22 cellular contexts compared by ENCODE assay signal in the genomic region with DNA sequence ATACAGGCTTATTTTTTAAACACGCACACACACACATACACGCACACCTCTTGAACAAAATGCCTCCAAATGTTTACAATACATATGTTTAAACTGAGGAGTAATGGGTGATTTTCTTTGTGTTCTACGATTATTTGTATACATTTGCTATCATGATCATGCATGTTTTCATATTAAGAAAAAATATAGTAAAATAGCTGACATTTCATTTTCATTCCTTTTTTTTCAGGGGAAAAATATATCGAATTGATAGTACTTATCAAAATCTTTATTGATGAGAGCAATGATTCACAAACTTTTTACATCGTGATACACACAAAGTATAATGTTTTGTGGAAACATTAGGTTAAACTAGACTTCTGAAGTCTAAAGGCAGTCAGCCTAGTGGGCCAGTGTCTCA.
DNase-seq lines count a peak whose midpoint lies in the region; ATAC-seq, FAIRE-seq and TF ChIP-seq lines count a peak whose summit lies in the region.
"Had no signal": no experiment of that assay in that cellular context is flagged by ENCODE, and none has a peak within 500 bp of the region (broad histone marks: within the 10 kb centered on the region; RNA-seq: fewer than 3 reads in every experiment).

No MANE protein-coding gene starts in this region.

- no peaks in the 10 kb centered on the region for H3F3A ChIP-seq in PC-9 (ENCODE audit: insufficient read depth, low read depth)

- no peak for ATAC-seq in HepG2
- no peak for ATAC-seq in right lobe of liver
- ATAC-seq: CD8-positive, alpha-beta T cell had no signal

- no peak overlapping the region for H2AFZ ChIP-seq in HepG2 (ENCODE audit: low read length)
- 0 out of 2 replicates have a peak overlapping the region, but pooled peaks have one; percentile 29 for H2AFZ ChIP-seq in PC-9

- H3K9me3 ChIP-seq in HepG2 (ENCODE audit: low read length) = no peaks in the 10 kb centered on the region
- H3K9me3 ChIP-seq in right lobe of liver = no peaks in the 10 kb centered on the region
- H3K9me3 ChIP-seq in PC-9 (ENCODE audit: insufficient read depth, low read depth) = no peaks in the 10 kb centered on the region
- H3K9me3 ChIP-seq in kidney (ENCODE audit: control insufficient read depth in 1 of 2, low read length in 2 of 2) = no peaks in the 10 kb centered on the region
- H3K9me3 ChIP-seq: BLaER1 treated with 17β-estradiol and CSF1 and Interleukin-3, amounts not matched to agents 10 nM and 100 nM; Caco-2 had no signal

- no peaks in the 10 kb centered on the region for H4K20me1 ChIP-seq in HepG2 (ENCODE audit: insufficient read depth, low read length)
- H4K20me1 ChIP-seq in PC-9 (ENCODE audit: insufficient read depth) = no peaks in the 10 kb centered on the region
- H4K20me1 ChIP-seq: BLaER1 treated with 17β-estradiol and CSF1 and Interleukin-3, amounts not matched to agents 10 nM and 100 nM had no signal

- no peak for TF ChIP-seq RAD21 in HepG2 (CRISPR knock-in tag; IDR thresholded peaks at IDR 0.05)

- H3K9me2 ChIP-seq in PC-9 (ENCODE audit: insufficient read depth) = no peaks in the 10 kb centered on the region

- BruUV-seq in HepG2 (replicated peaks; lab: Mats Ljungman, UMichigan) (no TSS peak), PC-9 (replicated peaks; lab: Mats Ljungman, UMichigan) (no TSS peak)

- CTCF ChIA-PET in HepG2 (lab: Yijun Ruan, JAX; ENCODE audit: low intra/inter-chr PET ratio, low total read pairs) = no interaction called here
- CTCF ChIA-PET in PC-9 (lab: Charles Lee) = no interaction called here

- in situ Hi-C loops in HepG2 (cut with HindIII; ENCODE audit: extremely low pct_ligation_motif_present, low pct_unique_long_range_greater_than_20kb) = no loop called here

- no peak for DNase-seq in HepG2 (ENCODE audit: low spot score)
- DNase-seq in right lobe of liver = no peak
- DNase-seq in PC-9 = no peak
- no peak for DNase-seq in kidney
- no peak for DNase-seq in NCI-H1436 treated with DMSO at 0.1 percent for 48 hours (lab: John Stamatoyannopoulos, UW)
- DNase-seq in AG08396 (ENCODE audit: low spot score) = no peak
- no peak for DNase-seq in NCI-H526 (lab: John Stamatoyannopoulos, UW)
- DNase-seq: ACHN; AML-193; Caco-2; Calu3; CD4-positive, alpha-beta T cell; CD8-positive, alpha-beta T cell; DMS79 treated with DMSO at 0.1 percent for 48 hours; GF-D8 had no signal

- H3K4me2 ChIP-seq in HepG2 (ENCODE audit: low read depth, low read length) (no peak overlapping the region), PC-9 (no peak overlapping the region)
- H3K4me2 ChIP-seq: BLaER1 treated with 17β-estradiol and CSF1 and Interleukin-3, amounts not matched to agents 10 nM and 100 nM had no signal

- no peak overlapping the region for H3K27ac ChIP-seq in HepG2 (ENCODE audit: extremely low read length, insufficient read depth, low read length)
- H3K27ac ChIP-seq in right lobe of liver = no peak overlapping the region
- H3K27ac ChIP-seq in PC-9 = no peak overlapping the region
- no peak overlapping the region for H3K27ac ChIP-seq in kidney (ENCODE audit: low read depth in 2 of 2, low read length in 2 of 2)
- H3K27ac ChIP-seq: 22Rv1; BLaER1 treated with 17β-estradiol and CSF1 and Interleukin-3, amounts not matched to agents 10 nM and 100 nM; C4-2B had no signal

- POLR2A ChIA-PET in HepG2 (lab: Yijun Ruan, JAX) = no interaction called here
- POLR2A ChIA-PET in PC-9 (lab: Charles Lee; ENCODE audit: unreplicated experiment) = no interaction called here

- FAIRE-seq in HepG2 (lab: Jason Lieb, UNC) (no peak), kidney (lab: Jason Lieb, UNC) (peak; percentile 59)
- FAIRE-seq: D721Med, G401.6, GM12891, GM19239 had no signal

- H3K9ac ChIP-seq in HepG2 (ENCODE audit: insufficient read depth, low read depth, low read length) (no peak overlapping the region), kidney (ENCODE audit: low read length in 2 of 2) (no peak overlapping the region)
- H3K9ac ChIP-seq: BLaER1 treated with 17β-estradiol and CSF1 and Interleukin-3, amounts not matched to agents 10 nM and 100 nM had no signal

- TF ChIP-seq CTCF in HepG2 (CRISPR knock-in tag; IDR thresholded peaks at IDR 0.05) (no peak), right lobe of liver (IDR thresholded peaks at IDR 0.05) (no peak), PC-9 (conservative IDR thresholded peaks at IDR 0.05) (no peak), kidney (IDR thresholded peaks at IDR 0.05; ENCODE audit: borderline replicate concordance, extremely low read depth, insufficient read depth) (no peak)

- TF ChIP-seq EP300 in HepG2 (IDR thresholded peaks at IDR 0.05; ENCODE audit: low read depth in 2 of 2, low read length in 2 of 2) (no peak), HepG2 (CRISPR knock-in tag; IDR thresholded peaks at IDR 0.05; ENCODE audit: borderline replicate concordance) (no peak)

- no peaks in the 10 kb centered on the region for H3K4me1 ChIP-seq in HepG2 (ENCODE audit: insufficient read depth, low read length)
- no peaks in the 10 kb centered on the region for H3K4me1 ChIP-seq in right lobe of liver
- no peaks in the 10 kb centered on the region for H3K4me1 ChIP-seq in PC-9 (replicated peaks; ENCODE audit: insufficient read depth)
- no peaks in the 10 kb centered on the region for H3K4me1 ChIP-seq in kidney (ENCODE audit: control insufficient read depth in 1 of 2, insufficient read depth in 1 of 2, low read depth in 1 of 2, low read length in 2 of 2)
- H3K4me1 ChIP-seq: Caco-2 had no signal

- no peaks in the 10 kb centered on the region for H3K27me3 ChIP-seq in HepG2 (ENCODE audit: control insufficient read depth in 1 of 2, insufficient read depth in 2 of 2, low read length in 2 of 2)
- H3K27me3 ChIP-seq in right lobe of liver = no peaks in the 10 kb centered on the region
- no peaks in the 10 kb centered on the region for H3K27me3 ChIP-seq in PC-9 (ENCODE audit: insufficient read depth, low read depth)
- H3K27me3 ChIP-seq: BLaER1 treated with 17β-estradiol and CSF1 and Interleukin-3, amounts not matched to agents 10 nM and 100 nM had no signal

- H3K36me3 ChIP-seq in HepG2 (replicated peaks in 1 of 2; ENCODE audit: control insufficient read depth in 1 of 2, insufficient read depth in 2 of 2, low read length in 2 of 2) = no peaks in the 10 kb centered on the region
- H3K36me3 ChIP-seq in right lobe of liver = no peaks in the 10 kb centered on the region
- H3K36me3 ChIP-seq in PC-9 (ENCODE audit: low read depth) = no peaks in the 10 kb centered on the region
- H3K36me3 ChIP-seq in kidney (ENCODE audit: control insufficient read depth in 1 of 2, insufficient read depth in 2 of 2, low read length in 2 of 2) = no peaks in the 10 kb centered on the region
- H3K36me3 ChIP-seq: BLaER1 treated with 17β-estradiol and CSF1 and Interleukin-3, amounts not matched to agents 10 nM and 100 nM had no signal

- H3K79me2 ChIP-seq in HepG2 (ENCODE audit: insufficient read depth, low read length) (no peaks in the 10 kb centered on the region), PC-9 (ENCODE audit: low read depth) (no peaks in the 10 kb centered on the region)

- TF ChIP-seq POLR2A in HepG2 (IDR thresholded peaks at IDR 0.05; ENCODE audit: insufficient read depth in 1 of 2, low read depth in 2 of 2, low read length in 2 of 2) = no peak
- TF ChIP-seq POLR2A in right lobe of liver (IDR thresholded peaks at IDR 0.05) = no peak

- H3K4me3 ChIP-seq in HepG2 (replicated peaks in 1 of 3; ENCODE audit: insufficient read depth in 1 of 3, low read depth in 2 of 3, low read length in 3 of 3) (no peak overlapping the region), right lobe of liver (no peak overlapping the region), PC-9 (no peak overlapping the region), kidney (ENCODE audit: low read length in 2 of 2) (no peak overlapping the region)
- H3K4me3 ChIP-seq: BLaER1 treated with 17β-estradiol and CSF1 and Interleukin-3, amounts not matched to agents 10 nM and 100 nM had no signal

- intact Hi-C loops in HepG2 (cut with micrococcal nuclease; ENCODE audit: unreplicated experiment) (no loop called here), right lobe of liver (cut with DNase I) (no loop called here), PC-9 (cut with micrococcal nuclease; ENCODE audit: unreplicated experiment) (no loop called here), kidney (cut with DNase I) (no loop called here)

- WGBS in HepG2 (ENCODE audit: low lambda C conversion rate) = 20% methylated on average over 5 of the region's 5 CpGs
- WGBS in right lobe of liver (ENCODE audit: insufficient coverage, low coverage, low lambda C conversion rate, missing lambda C conversion rate) = 47% methylated on average over 5 of the region's 5 CpGs

TF ChIP-seq in HepG2, 621 proteins besides CTCF, POLR2A, EP300 and RAD21:
- TF ChIP-seq MAFF (IDR thresholded peaks at IDR 0.05; ENCODE audit: low read depth, low read length) = peak; percentile 48; the same call in 1 of the 2 replicates
- TF ChIP-seq TBP (CRISPR knock-in tag; IDR thresholded peaks at IDR 0.05) = no peak
- peak; percentile 29 to 68; a peak in 3 of 4 replicates for TF ChIP-seq MAFK (conservative IDR thresholded peaks at IDR 0.05 in 1 of 2, IDR thresholded peaks at IDR 0.05 in 1 of 2; ENCODE audit: low read length in 2 of 2)
